ENCODE assay signal across 8 cellular contexts in the genomic region with DNA sequence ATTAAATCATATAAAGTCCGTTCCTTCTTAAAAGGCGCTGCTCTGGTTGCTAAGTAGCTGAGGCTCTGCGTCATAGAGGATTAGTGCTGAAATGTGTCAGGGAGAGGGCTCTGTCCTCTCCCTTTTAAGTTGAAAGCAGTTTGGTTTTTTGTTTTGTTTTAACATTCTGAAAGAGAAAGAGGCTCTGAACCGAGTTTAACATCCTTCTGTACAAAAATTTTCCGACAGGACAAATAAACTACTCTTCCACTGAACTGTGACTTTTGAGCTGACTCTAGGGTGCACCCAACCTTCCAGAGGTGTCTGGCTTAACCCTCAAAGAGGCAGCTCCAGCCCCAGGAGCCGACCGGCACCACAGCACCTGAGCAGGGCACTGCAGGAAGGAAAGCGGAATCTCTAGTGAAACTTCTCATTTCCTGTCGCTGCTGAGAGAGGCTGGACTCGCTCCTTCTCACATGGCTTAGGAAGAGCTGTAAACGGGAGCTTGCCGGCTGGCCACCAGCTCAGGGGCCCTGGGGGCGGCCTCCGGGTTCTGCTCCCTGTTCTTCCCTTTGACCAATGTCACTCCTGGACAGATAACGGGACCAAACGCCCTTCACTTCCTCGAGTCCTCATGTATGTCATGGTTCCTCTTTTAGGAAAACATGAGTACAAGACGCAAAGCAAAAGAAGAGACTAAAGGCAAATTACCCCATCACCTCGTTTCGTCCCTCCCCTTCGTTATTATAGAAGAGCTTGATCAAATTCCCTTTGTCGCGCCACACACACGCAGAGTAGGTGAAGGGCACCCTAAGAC. TPM values are rescaled to one million over a fixed set of nuclear protein-coding genes. Genes with fewer than 3 reads are reported as not detected.
DNase-seq lines count a peak whose midpoint lies in the region; ATAC-seq and TF ChIP-seq lines count a peak whose summit lies in the region.

No MANE protein-coding gene starts in this region.

- H3K36me3 ChIP-seq in prostate gland, result no peaks in the 10 kb centered on the region

- ATAC-seq in GM18511 (IDR thresholded peaks at IDR 0.05; ENCODE audit: unreplicated experiment), result peak; percentile 85
- ATAC-seq in HG02623 (IDR thresholded peaks at IDR 0.05; ENCODE audit: unreplicated experiment), result peak; percentile 77

- H3K4me3 ChIP-seq in prostate gland, result peak overlapping the region; percentile 40 to 44

- peak overlapping the region; percentile 41 to 64 for H3K27ac ChIP-seq in prostate gland

- no peaks in the 10 kb centered on the region for H3K9me3 ChIP-seq in prostate gland

- no peaks in the 10 kb centered on the region for H3K27me3 ChIP-seq in prostate gland (replicated peaks; ENCODE audit: insufficient read depth)

- no peaks in the 10 kb centered on the region for H3K4me1 ChIP-seq in prostate gland (replicated peaks)

- intact Hi-C loops in cardiac septum (cut with DNase I), result loop anchor here (5.0 kb wide), 1 partner anchor 176 kb away; no protein-coding TSS in a partner anchor
- intact Hi-C loops in prostate gland (cut with DNase I), result no loop called here

- DNase-seq in NCI-H69 (lab: John Stamatoyannopoulos, UW) (peak; percentile 72), cardiac septum (ENCODE audit: low spot score) (peak; percentile 82), prostate gland (ENCODE audit: low spot score) (peak; percentile 8), foreskin melanocyte (no peak), DMS114 treated with DMSO at 0.1 percent for 48 hours (lab: John Stamatoyannopoulos, UW; ENCODE audit: unreplicated experiment) (no peak)
- peak; percentile 74 for DNase-seq in activated effector memory CD4-positive, alpha-beta T cell treated with anti-CD3 and anti-CD28 coated beads, Interleukin-2, amount 50 U/mL, for 16 hours

- TF ChIP-seq POLR2A in prostate gland (IDR thresholded peaks at IDR 0.05), result no peak

- TF ChIP-seq CTCF in prostate gland (IDR thresholded peaks at IDR 0.05), result no peak

- 4% methylated on average over 24 of the region's 24 CpGs for WGBS in prostate gland

RNA-seq across cellular contexts. Expression of gene VAV3, which starts 1.2 kb away (rescaled TPM):
- 1.9 TPM for total RNA-seq in cardiac septum
- 10 to 100 TPM; 14.5 TPM for total RNA-seq in prostate gland

Comparison
In these comparisons a context has a peak if more than half of its experiments do, and no peak if none do; other contexts are left out.
1. DNase-seq: peak in NCI-H69 (single experiment), activated effector memory CD4-positive, alpha-beta T cell treated with anti-CD3 and anti-CD28 coated beads, Interleukin-2, amount 50 U/mL, for 16 hours (single experiment), cardiac septum (single experiment) and prostate gland (single experiment); none in foreskin melanocyte (single experiment) and DMS114 treated with DMSO at 0.1 percent for 48 hours (single experiment).